Comparison of ENCODE assay signal across 24 cellular contexts in genomic region chr5:1764606-1764960, GRCh38. TPM values are rescaled to one million over a fixed set of nuclear protein-coding genes. Genes with fewer than 3 reads are reported as not detected.
DNase-seq lines count a peak whose midpoint lies in the region; ATAC-seq and TF ChIP-seq lines count a peak whose summit lies in the region.
"Had no signal": no experiment of that assay in that cellular context is flagged by ENCODE, and none has a peak within 500 bp of the region (broad histone marks: within the 10 kb centered on the region; RNA-seq: fewer than 3 reads in every experiment).

No MANE protein-coding gene starts in this region.

- TF ChIP-seq CTCF in chondrocyte (IDR thresholded peaks at IDR 0.05) (no peak), osteoblast (IDR thresholded peaks at IDR 0.05; ENCODE audit: extremely low read depth, low read depth, low read length) (no peak)
- no peak for TF ChIP-seq CTCF in CD4-positive, alpha-beta T cell (IDR thresholded peaks at IDR 0.05)

- no peaks in the 10 kb centered on the region for H4K20me1 ChIP-seq in osteoblast (ENCODE audit: insufficient read depth, low read length)

- H3K9me3 Mint-ChIP-seq in chondrocyte (ENCODE audit: low read depth), result no peaks in the 10 kb centered on the region
- no peaks in the 10 kb centered on the region for H3K9me3 Mint-ChIP-seq in CD4-positive, alpha-beta T cell
- H3K9me3 Mint-ChIP-seq: natural killer cell had no signal

- no peaks in the 10 kb centered on the region for H3K36me3 Mint-ChIP-seq in chondrocyte (ENCODE audit: low read depth)
- no peaks in the 10 kb centered on the region for H3K36me3 Mint-ChIP-seq in CD4-positive, alpha-beta T cell (ENCODE audit: low read depth)
- H3K36me3 Mint-ChIP-seq: natural killer cell had no signal

- H3K36me3 ChIP-seq in osteoblast (ENCODE audit: insufficient read depth, low read length), result no peaks in the 10 kb centered on the region
- H3K36me3 ChIP-seq: gastrocnemius medialis, MG63, suprapubic skin had no signal

- DNase-seq in Right ventricle myocardium superior (peak; percentile 8), Right ventricle myocardium inferior (ENCODE audit: missing footprints) (no peak), chondrocyte (ENCODE audit: low spot score) (peak; percentile 86), osteoblast (ENCODE audit: insufficient read length, low spot score, missing footprints) (peak; percentile 86), NCI-H1694 (lab: John Stamatoyannopoulos, UW) (no peak)
- DNase-seq in CD4-positive, alpha-beta T cell, result no peak
- DNase-seq: activated naive CD4-positive, alpha-beta T cell; activated T-cell treated with anti-CD3 and anti-CD28 coated beads for 4 hours; DMS153; gastrocnemius medialis; natural killer cell; NCI-H2029; NCI-H526 treated with DMSO at 0.1 percent for 48 hours; occipital lobe; SHP77 treated with DMSO at 0.1 percent for 48 hours; stimulated activated naive CD4-positive, alpha-beta T cell had no signal

- POLR2A ChIA-PET in CD4-positive, alpha-beta T cell (lab: Charles Lee), result no interaction called here

- peak overlapping the region; percentile 18 for H3K4me2 ChIP-seq in osteoblast (ENCODE audit: insufficient read depth, low read length)
- H3K4me2 ChIP-seq: hepatocyte, KMS-11 had no signal

- CTCF ChIA-PET in CD4-positive, alpha-beta T cell (lab: Charles Lee), result no interaction called here

- no peak overlapping the region for H3K4me3 Mint-ChIP-seq in chondrocyte (ENCODE audit: unreplicated experiment)
- no peak overlapping the region for H3K4me3 Mint-ChIP-seq in CD4-positive, alpha-beta T cell
- H3K4me3 Mint-ChIP-seq: natural killer cell had no signal

- peaks cover 2% of the 10 kb centered on the region for H3K4me1 Mint-ChIP-seq in chondrocyte (ENCODE audit: low read depth)
- no peaks in the 10 kb centered on the region for H3K4me1 Mint-ChIP-seq in CD4-positive, alpha-beta T cell (ENCODE audit: low read depth)
- H3K4me1 Mint-ChIP-seq: natural killer cell had no signal

- H3K27ac ChIP-seq in osteoblast (ENCODE audit: low read depth, low read length), result no peak overlapping the region
- H3K27ac ChIP-seq in CD4-positive, alpha-beta T cell (ENCODE audit: low read depth, low read length), result no peak overlapping the region
- H3K27ac ChIP-seq: gastrocnemius medialis, hepatocyte, KMS-11, skin epidermis, suprapubic skin had no signal

- ATAC-seq in Right ventricle myocardium superior (ENCODE audit: poor library complexity) (no peak), Right ventricle myocardium inferior (no peak), HG03025 (IDR thresholded peaks at IDR 0.05; ENCODE audit: low FRiP score, unreplicated experiment) (no peak)
- ATAC-seq in CD4-positive, alpha-beta T cell (ENCODE audit: poor library complexity), result no peak
- ATAC-seq: gastrocnemius medialis, natural killer cell had no signal

- H3K27me3 Mint-ChIP-seq in chondrocyte (ENCODE audit: low read depth), result peaks cover 20% of the 10 kb centered on the region
- H3K27me3 Mint-ChIP-seq in CD4-positive, alpha-beta T cell, result peaks cover 22% of the 10 kb centered on the region

- H3K4me1 ChIP-seq in osteoblast (ENCODE audit: insufficient read depth, low read length), result no peaks in the 10 kb centered on the region
- H3K4me1 ChIP-seq: gastrocnemius medialis, suprapubic skin had no signal

- H3K79me2 ChIP-seq in osteoblast (ENCODE audit: insufficient read depth, low read length), result no peaks in the 10 kb centered on the region
- H3K79me2 ChIP-seq: hepatocyte had no signal

- no peak overlapping the region for H3K27ac Mint-ChIP-seq in chondrocyte (ENCODE audit: unreplicated experiment)
- no peak overlapping the region for H3K27ac Mint-ChIP-seq in CD4-positive, alpha-beta T cell
- H3K27ac Mint-ChIP-seq: natural killer cell had no signal

- H3K4me3 ChIP-seq in osteoblast (ENCODE audit: insufficient read depth, low read length), result no peak overlapping the region
- H3K4me3 ChIP-seq: gastrocnemius medialis, GM12878, hepatocyte, MG63, mucosa of descending colon, skin epidermis had no signal

- intact Hi-C loops in Right ventricle myocardium superior (cut with DNase I) (loop anchor here (5.0 kb wide), 1 partner anchor 388 kb away; no protein-coding TSS in a partner anchor), Right ventricle myocardium inferior (cut with DNase I) (loop anchor here (5.0 kb wide), 1 partner anchor 273 kb away; no protein-coding TSS in a partner anchor)
- intact Hi-C loops in CD4-positive, alpha-beta T cell (cut with DNase I, micrococcal nuclease), result loop anchor here (5.0 kb wide), 1 partner anchor 253 kb away; no protein-coding TSS in a partner anchor

- no peaks in the 10 kb centered on the region for H3K9me3 ChIP-seq in osteoblast (ENCODE audit: low read depth, low read length)
- no peaks in the 10 kb centered on the region for H3K9me3 ChIP-seq in CD4-positive, alpha-beta T cell (ENCODE audit: control insufficient read depth, low read length)
- H3K9me3 ChIP-seq: gastrocnemius medialis, MG63, mucosa of descending colon, suprapubic skin had no signal

- peak overlapping the region; percentile 72 for H2AFZ ChIP-seq in osteoblast (ENCODE audit: low read length)
- H2AFZ ChIP-seq: hepatocyte had no signal

- H3K27me3 ChIP-seq in osteoblast (ENCODE audit: insufficient read depth, low read length), result peaks cover 39% of the 10 kb centered on the region
- no peaks in the 10 kb centered on the region for H3K27me3 ChIP-seq in CD4-positive, alpha-beta T cell (ENCODE audit: control insufficient read depth, insufficient read depth, low read length)
- H3K27me3 ChIP-seq: hepatocyte, MG63 had no signal

RNA-seq across cellular contexts. Expression of gene MRPL36, which starts 35.1 kb away (rescaled TPM):
- 65.5 TPM for total RNA-seq in Right ventricle myocardium superior
- total RNA-seq in Right ventricle myocardium inferior, result 62.3 TPM
- 37.4 to 50.8 TPM (median 48.3 TPM) in 3 replicates for total RNA-seq in chondrocyte
- 35.1 and 35.7 TPM in 2 replicates for total RNA-seq in osteoblast
- 10 to 100 TPM; 14.3 to 18.2 TPM for total RNA-seq in CD4-positive, alpha-beta T cell

RNA-seq across cellular contexts. Expression of gene NDUFS6, which starts 36.6 kb away (rescaled TPM):
- total RNA-seq in Right ventricle myocardium superior, result 126 TPM
- 134 TPM for total RNA-seq in Right ventricle myocardium inferior
- 23.7 to 31.3 TPM (median 25.7 TPM) in 3 replicates for total RNA-seq in chondrocyte
- total RNA-seq in osteoblast, result 19.2 and 23.9 TPM in 2 replicates
- 10 to 100 TPM; 13.1 to 17.5 TPM for total RNA-seq in CD4-positive, alpha-beta T cell

Comparison
In these comparisons a context has a peak if more than half of its experiments do, and no peak if none do; other contexts are left out.
1. DNase-seq: peak in Right ventricle myocardium superior (single experiment), chondrocyte (single experiment) and osteoblast (single experiment); none in Right ventricle myocardium inferior (single experiment), NCI-H1694 (single experiment) and CD4-positive, alpha-beta T cell (0 of 10).